ENCODE assay signal across 8 cellular contexts in genomic region chr4:80362578-80363181, GRCh38. TPM values are rescaled to one million over a fixed set of nuclear protein-coding genes. Genes with fewer than 3 reads are reported as not detected.
DNase-seq lines count a peak whose midpoint lies in the region; ATAC-seq, FAIRE-seq and TF ChIP-seq lines count a peak whose summit lies in the region.

No MANE protein-coding gene starts in this region.

- H3K18ac ChIP-seq in mesendoderm (ENCODE audit: low read length) = no peak overlapping the region

- no peak overlapping the region for H4K5ac ChIP-seq in mesendoderm (ENCODE audit: low read length)

- TF ChIP-seq CTCF in Loucy (conservative IDR thresholded peaks at IDR 0.05; ENCODE audit: low read length) (peak; percentile 93), colonic mucosa (IDR thresholded peaks at IDR 0.05) (peak; percentile 52)

- no peak for FAIRE-seq in urothelium cell line (lab: Jason Lieb, UNC)

- intact Hi-C loops in colonic mucosa (cut with DNase I) = loop anchor here (5.0 kb wide), 2 partner anchors 630 to 990 kb away; no protein-coding TSS in a partner anchor

- H3K23ac ChIP-seq in mesendoderm (ENCODE audit: low read length) = no peak overlapping the region

- H3K4me1 ChIP-seq in Loucy (ENCODE audit: insufficient read depth, low read length, poor library complexity, severe bottlenecking) (peaks cover 3% of the 10 kb centered on the region), colonic mucosa (no peaks in the 10 kb centered on the region), mesendoderm (ENCODE audit: control insufficient read depth, low read depth, low read length) (no peaks in the 10 kb centered on the region)

- no peak overlapping the region for H2AFZ ChIP-seq in Loucy (ENCODE audit: low read length)

- H3K4me3 ChIP-seq in Loucy (ENCODE audit: low read length, poor library complexity, severe bottlenecking) = no peak overlapping the region
- H3K4me3 ChIP-seq in colonic mucosa = no peak overlapping the region
- H3K4me3 ChIP-seq in mesendoderm (ENCODE audit: low read length) = no peak overlapping the region

- H3K36me3 ChIP-seq in Loucy (ENCODE audit: insufficient read depth, low read length) = no peaks in the 10 kb centered on the region
- H3K36me3 ChIP-seq in colonic mucosa = no peaks in the 10 kb centered on the region
- H3K36me3 ChIP-seq in mesendoderm (ENCODE audit: control insufficient read depth, insufficient read depth, low read length) = no peaks in the 10 kb centered on the region

- H2BK120ac ChIP-seq in mesendoderm (ENCODE audit: low read depth, low read length) = no peak overlapping the region

- H4K20me1 ChIP-seq in Loucy (ENCODE audit: insufficient read depth, low read length, poor library complexity, severe bottlenecking) = no peaks in the 10 kb centered on the region

- H3K79me2 ChIP-seq in Loucy (ENCODE audit: insufficient read depth, low read length) (no peaks in the 10 kb centered on the region), mesendoderm (ENCODE audit: control insufficient read depth, insufficient read depth, low read length) (no peaks in the 10 kb centered on the region)

- H4K8ac ChIP-seq in mesendoderm (ENCODE audit: low read depth, low read length) = no peak overlapping the region

- no peak overlapping the region for H2BK5ac ChIP-seq in mesendoderm (ENCODE audit: low read length)

- H3K4me2 ChIP-seq in Loucy (ENCODE audit: low read depth, low read length, poor library complexity, severe bottlenecking) = no peak overlapping the region
- H3K4me2 ChIP-seq in mesendoderm (ENCODE audit: low read length) = no peak overlapping the region

- H3K9me3 ChIP-seq in Loucy (ENCODE audit: insufficient read depth, low read depth, low read length) (no peaks in the 10 kb centered on the region), colonic mucosa (no peaks in the 10 kb centered on the region)

- H3K4ac ChIP-seq in mesendoderm (ENCODE audit: low read depth, low read length) = no peak overlapping the region

- DNase-seq in COLO668 (lab: John Stamatoyannopoulos, UW; ENCODE audit: unreplicated experiment) (peak; percentile 40), T follicular helper cell (ENCODE audit: low read depth) (peak; percentile 33), colonic mucosa (peak; percentile 50), mesendoderm (peak; percentile 60), urothelium cell line (ENCODE audit: low spot score) (peak; percentile 38)

- H3K27me3 ChIP-seq in Loucy (ENCODE audit: insufficient read depth, low read length, poor library complexity, severe bottlenecking) (no peaks in the 10 kb centered on the region), colonic mucosa (no peaks in the 10 kb centered on the region), mesendoderm (ENCODE audit: insufficient read depth, low read length, poor library complexity) (no peaks in the 10 kb centered on the region)

- H3K79me1 ChIP-seq in mesendoderm (ENCODE audit: low read length) = no peaks in the 10 kb centered on the region

- ATAC-seq in GM18867 (IDR thresholded peaks at IDR 0.05; ENCODE audit: unreplicated experiment) (peak; percentile 53), HG02938 (IDR thresholded peaks at IDR 0.05; ENCODE audit: unreplicated experiment) (no peak)

- no CpG with 5 or more reads among the region's 4 CpGs for WGBS in mesendoderm (ENCODE audit: extremely low coverage, insufficient coverage, low lambda C conversion rate)

- no peak overlapping the region for H3K56ac ChIP-seq in mesendoderm (ENCODE audit: low read length)

- H3K9ac ChIP-seq in Loucy (ENCODE audit: low read depth, low read length, poor library complexity, severe bottlenecking) = no peak overlapping the region
- no peak overlapping the region for H3K9ac ChIP-seq in colonic mucosa (ENCODE audit: low read depth in 2 of 2, low read length in 2 of 2)
- H3K9ac ChIP-seq in mesendoderm (ENCODE audit: low read length) = no peak overlapping the region

- H2AK5ac ChIP-seq in mesendoderm (ENCODE audit: low read length) = no peak overlapping the region

- no peaks in the 10 kb centered on the region for H3K9me2 ChIP-seq in Loucy (replicated peaks; ENCODE audit: low read depth, low read length)

- H3K27ac ChIP-seq in colonic mucosa (no peak overlapping the region), mesendoderm (ENCODE audit: low read depth, low read length) (no peak overlapping the region)

- no peak overlapping the region for H2BK15ac ChIP-seq in mesendoderm (replicated peaks; ENCODE audit: low read depth)

- no peaks in the 10 kb centered on the region for H3F3A ChIP-seq in Loucy (ENCODE audit: low read depth)

RNA-seq across cellular contexts. Expression of gene CFAP299, which starts 27.1 kb away (rescaled TPM):
- not detected for total RNA-seq in colonic mucosa
- not detected for polyA plus RNA-seq in mesendoderm (2013, experiment 1 of 2)
- not detected for polyA plus RNA-seq in mesendoderm (2013, experiment 2 of 2)
